ENCODE assay signal across 8 cellular contexts in genomic region chr7:151276651-151277590, GRCh38. TPM values are rescaled to one million over a fixed set of nuclear protein-coding genes. Genes with fewer than 3 reads are reported as not detected.
DNase-seq lines count a peak whose midpoint lies in the region; ATAC-seq, FAIRE-seq and TF ChIP-seq lines count a peak whose summit lies in the region.

No MANE protein-coding gene starts in this region.

- H4K20me1 ChIP-seq in MM.1S (ENCODE audit: insufficient read depth, low read length) (no peaks in the 10 kb centered on the region), astrocyte (ENCODE audit: insufficient read depth, low read length) (no peaks in the 10 kb centered on the region)

- peaks cover 61% of the 10 kb centered on the region for H3K27me3 Mint-ChIP-seq in astrocyte (ENCODE audit: low read depth, unreplicated experiment)

- H3K4me3 ChIP-seq in MM.1S (ENCODE audit: low read length) (peak overlapping the region; percentile 36; the same call in 1 of the 2 replicates), astrocyte (ENCODE audit: insufficient read depth, low read depth, low read length) (peak overlapping the region; percentile 59), aorta (ENCODE audit: low read length in 2 of 2) (peak overlapping the region; percentile 28 to 39)

- TF ChIP-seq CTCF in MM.1S (IDR thresholded peaks at IDR 0.05; ENCODE audit: low read length) = no peak
- TF ChIP-seq CTCF in astrocyte (IDR thresholded peaks at IDR 0.05; ENCODE audit: insufficient read depth, low read depth, low read length) = no peak

- H3K4me1 ChIP-seq in MM.1S (ENCODE audit: low read length) (no peaks in the 10 kb centered on the region), astrocyte (ENCODE audit: insufficient read depth, low read length) (no peaks in the 10 kb centered on the region), aorta (ENCODE audit: control insufficient read depth in 1 of 2, insufficient read depth in 2 of 2, low read length in 2 of 2) (no peaks in the 10 kb centered on the region)

- intact Hi-C loops in aorta (cut with DNase I) = loop anchor here in 1 of 2 donors (2.0 kb wide), 1 partner anchor 24 kb away; no protein-coding TSS in a partner anchor

- H3K36me3 ChIP-seq in MM.1S (replicated peaks; ENCODE audit: insufficient read depth, low read length) (no peaks in the 10 kb centered on the region), astrocyte (ENCODE audit: insufficient read depth, low read length) (no peaks in the 10 kb centered on the region), aorta (ENCODE audit: control insufficient read depth in 1 of 2, insufficient read depth in 2 of 2, low read length in 1 of 2) (no peaks in the 10 kb centered on the region)

- H3K9ac ChIP-seq in MM.1S (ENCODE audit: low read length) (no peak overlapping the region), astrocyte (ENCODE audit: low read length) (peak overlapping the region; percentile 50)

- no peak overlapping the region for H3K27ac Mint-ChIP-seq in astrocyte (ENCODE audit: unreplicated experiment)

- 2% methylated on average over 53 to 63 of the region's 63 CpGs for WGBS in aorta, 2 donors

- H3K27me3 ChIP-seq in MM.1S (replicated peaks; ENCODE audit: insufficient read depth, low read length) (peaks cover 50% of the 10 kb centered on the region), astrocyte (ENCODE audit: insufficient read depth, low read length) (peaks cover 4% of the 10 kb centered on the region), aorta (ENCODE audit: control insufficient read depth in 1 of 2, insufficient read depth in 2 of 2, low read length in 1 of 2) (no peaks in the 10 kb centered on the region)

- peak; percentile 52 for DNase-seq in SIG-M5 treated with dmso at 0.1 percent for 504 hours (lab: John Stamatoyannopoulos, UW; ENCODE audit: unreplicated experiment)
- no peak for DNase-seq in SIG-M5 (lab: John Stamatoyannopoulos, UW)
- peak; percentile 50 for DNase-seq in MM.1S
- peak; percentile 70 for DNase-seq in SW480 (ENCODE audit: low spot score)
- peak; percentile 65 for DNase-seq in astrocyte (ENCODE audit: low read depth)
- peak in 29 of 51 donors; percentile 15 to 73 (median 53) for DNase-seq in hypothalamus (lab: John Stamatoyannopoulos, UW)
- peak; percentile 85 for DNase-seq in retina
- peak; percentile 74 to 84 for DNase-seq in aorta

- peak overlapping the region; percentile 79 for H3K4me3 Mint-ChIP-seq in astrocyte (ENCODE audit: unreplicated experiment)

- H3K9me3 Mint-ChIP-seq in astrocyte (ENCODE audit: unreplicated experiment) = peaks cover 7% of the 10 kb centered on the region

- no peak for FAIRE-seq in astrocyte (lab: Jason Lieb, UNC)

- H2AFZ ChIP-seq in MM.1S (ENCODE audit: low read length) = peak overlapping the region; percentile 35; the same call in 1 of the 2 replicates
- peak overlapping the region; percentile 97 for H2AFZ ChIP-seq in astrocyte (ENCODE audit: low read depth, low read length)

- H3K36me3 Mint-ChIP-seq in astrocyte (ENCODE audit: low read depth, unreplicated experiment) = peaks cover 2% of the 10 kb centered on the region

- H3K4me1 Mint-ChIP-seq in astrocyte (ENCODE audit: low read depth, unreplicated experiment) = no peaks in the 10 kb centered on the region

- H3K79me2 ChIP-seq in MM.1S (ENCODE audit: low read length) (no peaks in the 10 kb centered on the region), astrocyte (ENCODE audit: insufficient read depth, low read length) (no peaks in the 10 kb centered on the region)

- H3K27ac ChIP-seq in MM.1S (ENCODE audit: low read length) (no peak overlapping the region), astrocyte (ENCODE audit: low read depth, low read length) (no peak overlapping the region), aorta (ENCODE audit: low read depth in 1 of 2, low read length in 2 of 2) (no peak overlapping the region)

- H3K9me3 ChIP-seq in MM.1S (replicated peaks; ENCODE audit: insufficient read depth, low read length) (no peaks in the 10 kb centered on the region), astrocyte (ENCODE audit: insufficient read depth, low read depth, low read length) (no peaks in the 10 kb centered on the region), aorta (ENCODE audit: control insufficient read depth, low read length) (no peaks in the 10 kb centered on the region)

- H3K9me2 ChIP-seq in MM.1S (replicated peaks; ENCODE audit: insufficient read depth, low read length) = no peaks in the 10 kb centered on the region

- peak; percentile 61 for ATAC-seq in aorta (ENCODE audit: low FRiP score)

- H3K4me2 ChIP-seq in MM.1S (ENCODE audit: low read depth, low read length) (peak overlapping the region; percentile 58; the same call in 1 of the 2 replicates), astrocyte (ENCODE audit: low read length) (peak overlapping the region; percentile 90)

- no peaks in the 10 kb centered on the region for H3F3A ChIP-seq in MM.1S (ENCODE audit: insufficient read depth, low read length)

RNA-seq across cellular contexts. Expression of gene SMARCD3, which starts 28.4 kb away (rescaled TPM):
- 47.7 and 50.0 TPM in 2 replicates for total RNA-seq in astrocyte
- total RNA-seq in aorta = 10 to 100 TPM; 52.4 to 84.4 TPM
- polyA plus RNA-seq in aorta = 100 to 1,000 TPM in 1 of 2 donors, 10 to 100 TPM in 1; 48.5 to 182 TPM

RNA-seq across cellular contexts. Expression of gene CHPF2, which starts 44.6 kb away (rescaled TPM):
- 84.7 and 101 TPM in 2 replicates for total RNA-seq in astrocyte
- total RNA-seq in aorta = 10 to 100 TPM; 49.1 to 51.6 TPM
- polyA plus RNA-seq in aorta = 10 to 100 TPM in 1 of 2 donors, 1 to 10 TPM in 1; 7.8 to 53.5 TPM

RNA-seq across cellular contexts. Expression of gene ABCF2, which starts 49.9 kb away (rescaled TPM):
- total RNA-seq in astrocyte = 53.2 and 54.3 TPM in 2 replicates
- total RNA-seq in aorta = 10 to 100 TPM; 15.8 to 25.8 TPM
- 10 to 100 TPM; 14.3 to 15.9 TPM for polyA plus RNA-seq in aorta
